1 cellular context compared by ENCODE assay signal in genomic region chr20:31705191-31705590, GRCh38.
TF ChIP-seq lines count a peak whose summit lies in the region.

No MANE protein-coding gene starts in this region.

TF ChIP-seq in liver, 16 proteins besides CTCF, POLR2A, EP300 and RAD21 (continued from another document):
- TF ChIP-seq ZBTB33 (IDR thresholded peaks at IDR 0.05) (no peak), RXRA (IDR thresholded peaks at IDR 0.05) (no peak), FOXA1 (IDR thresholded peaks at IDR 0.05) (no peak)
